ENCODE assay signal across 8 cellular contexts in genomic region chr1:225318706-225319575, GRCh38.
DNase-seq lines count a peak whose midpoint lies in the region; ATAC-seq and TF ChIP-seq lines count a peak whose summit lies in the region.

No MANE protein-coding gene starts in this region.

- no peaks in the 10 kb centered on the region for H4K20me1 ChIP-seq in OCI-LY7 (ENCODE audit: insufficient read depth, low read length)

- H3K4me2 ChIP-seq in OCI-LY7 (ENCODE audit: low read length) = no peak overlapping the region

- no peaks in the 10 kb centered on the region for H3K36me3 ChIP-seq in OCI-LY7 (ENCODE audit: insufficient read depth, low read length)
- H3K36me3 ChIP-seq in colonic mucosa = no peaks in the 10 kb centered on the region
- no peaks in the 10 kb centered on the region for H3K36me3 ChIP-seq in lower lobe of right lung

- TF ChIP-seq CTCF in OCI-LY7 (conservative IDR thresholded peaks at IDR 0.05; ENCODE audit: low read length) (peak; percentile 94), colonic mucosa (IDR thresholded peaks at IDR 0.05) (peak; percentile 56), lower lobe of right lung (IDR thresholded peaks at IDR 0.05) (peak; percentile 63)

- H3K9me3 ChIP-seq in OCI-LY7 (ENCODE audit: low read length) (no peaks in the 10 kb centered on the region), colonic mucosa (no peaks in the 10 kb centered on the region), lower lobe of right lung (no peaks in the 10 kb centered on the region)

- no peak overlapping the region for H3K27ac ChIP-seq in OCI-LY7 (ENCODE audit: low read depth, low read length, poor library complexity, severe bottlenecking)
- H3K27ac ChIP-seq in colonic mucosa = no peak overlapping the region
- no peak overlapping the region for H3K27ac ChIP-seq in lower lobe of right lung

- CTCF ChIA-PET in OCI-LY7 (lab: Charles Lee; ENCODE audit: unreplicated experiment) = interaction anchor here (0.8 to 1.1 kb wide), 2 partner anchors 11 to 18 kb away, joined by 3 to 5 read pairs; no protein-coding TSS in a partner anchor

- no TSS peak for BruUV-seq in OCI-LY7 (replicated peaks; lab: Mats Ljungman, UMichigan)

- H2AFZ ChIP-seq in OCI-LY7 (ENCODE audit: low read length) = no peak overlapping the region

- H3K9ac ChIP-seq in colonic mucosa (ENCODE audit: low read depth in 2 of 2, low read length in 2 of 2) = no peak overlapping the region

- intact Hi-C loops in OCI-LY7 (cut with micrococcal nuclease; ENCODE audit: unreplicated experiment) = loop anchor here (1.0 to 2.0 kb wide), 4 partner anchors 118 to 658 kb away; no protein-coding TSS in a partner anchor
- intact Hi-C loops in colonic mucosa (cut with DNase I) = loop anchor here (10.0 kb wide), 1 partner anchor 656 kb away; no protein-coding TSS in a partner anchor
- intact Hi-C loops in lower lobe of right lung (cut with DNase I) = no loop called here

- no peaks in the 10 kb centered on the region for H3K4me1 ChIP-seq in OCI-LY7 (ENCODE audit: insufficient read depth, low read length, poor library complexity, severe bottlenecking)
- H3K4me1 ChIP-seq in colonic mucosa = no peaks in the 10 kb centered on the region
- H3K4me1 ChIP-seq in lower lobe of right lung = no peaks in the 10 kb centered on the region

- H3K4me3 ChIP-seq in OCI-LY7 (ENCODE audit: low read depth, low read length, poor library complexity, severe bottlenecking) (no peak overlapping the region), colonic mucosa (no peak overlapping the region), lower lobe of right lung (no peak overlapping the region)

- H3K9me2 ChIP-seq in OCI-LY7 (ENCODE audit: insufficient read depth, low read length) = no peaks in the 10 kb centered on the region

- no peaks in the 10 kb centered on the region for H3K79me2 ChIP-seq in OCI-LY7 (ENCODE audit: insufficient read depth, low read depth, low read length)

- ATAC-seq in GM21528 (IDR thresholded peaks at IDR 0.05; ENCODE audit: low FRiP score, unreplicated experiment) = peak; percentile 85
- ATAC-seq in lower lobe of right lung = peak; percentile 79 to 83

- DNase-seq in stimulated activated CD4-positive, alpha-beta T cell treated with anti-CD3 and anti-CD28 coated beads, Interleukin-12 subunit alpha, Interleukin-12 subunit beta, amount 100 ng/mL, for 48 hours (ENCODE audit: low read depth in 2 of 3, low spot score in 1 of 3) = peak in 2 of 3 donors; percentile 4 to 32
- no peak for DNase-seq in stimulated activated CD4-positive, alpha-beta T cell treated with anti-CD3 and anti-CD28 coated beads, Interleukin-2, amount 100 ng/mL, for 24 hours
- DNase-seq in HT-29 (ENCODE audit: low spot score) (peak; percentile 77), OCI-LY7 (ENCODE audit: low spot score) (peak; percentile 66), colonic mucosa (peak; percentile 59), lower lobe of right lung (no peak), COR-L47 (lab: John Stamatoyannopoulos, UW) (no peak)

- POLR2A ChIA-PET in OCI-LY7 (lab: Charles Lee) = interaction anchor here (0.7 to 1.1 kb wide), 4 partner anchors 12 to 149 kb away, joined by 3 read pairs; no protein-coding TSS in a partner anchor

- no peaks in the 10 kb centered on the region for H3K27me3 ChIP-seq in colonic mucosa
- peaks cover 5% of the 10 kb centered on the region for H3K27me3 ChIP-seq in lower lobe of right lung (ENCODE audit: low read depth)

Comparison
In these comparisons a context has a peak if more than half of its experiments do, and no peak if none do; other contexts are left out.
1. DNase-seq: peak in stimulated activated CD4-positive, alpha-beta T cell treated with anti-CD3 and anti-CD28 coated beads, Interleukin-12 subunit alpha, Interleukin-12 subunit beta, amount 100 ng/mL, for 48 hours (2 of 3), HT-29 (single experiment), OCI-LY7 (single experiment) and colonic mucosa (single experiment); none in stimulated activated CD4-positive, alpha-beta T cell treated with anti-CD3 and anti-CD28 coated beads, Interleukin-2, amount 100 ng/mL, for 24 hours (0 of 2), lower lobe of right lung (single experiment) and COR-L47 (single experiment).
2. Peak in every context shown above with its lines, with median percentiles within 50 percentile points of each other: CTCF ChIP-seq.